ENCODE assay signal across 8 cellular contexts in the genomic region with DNA sequence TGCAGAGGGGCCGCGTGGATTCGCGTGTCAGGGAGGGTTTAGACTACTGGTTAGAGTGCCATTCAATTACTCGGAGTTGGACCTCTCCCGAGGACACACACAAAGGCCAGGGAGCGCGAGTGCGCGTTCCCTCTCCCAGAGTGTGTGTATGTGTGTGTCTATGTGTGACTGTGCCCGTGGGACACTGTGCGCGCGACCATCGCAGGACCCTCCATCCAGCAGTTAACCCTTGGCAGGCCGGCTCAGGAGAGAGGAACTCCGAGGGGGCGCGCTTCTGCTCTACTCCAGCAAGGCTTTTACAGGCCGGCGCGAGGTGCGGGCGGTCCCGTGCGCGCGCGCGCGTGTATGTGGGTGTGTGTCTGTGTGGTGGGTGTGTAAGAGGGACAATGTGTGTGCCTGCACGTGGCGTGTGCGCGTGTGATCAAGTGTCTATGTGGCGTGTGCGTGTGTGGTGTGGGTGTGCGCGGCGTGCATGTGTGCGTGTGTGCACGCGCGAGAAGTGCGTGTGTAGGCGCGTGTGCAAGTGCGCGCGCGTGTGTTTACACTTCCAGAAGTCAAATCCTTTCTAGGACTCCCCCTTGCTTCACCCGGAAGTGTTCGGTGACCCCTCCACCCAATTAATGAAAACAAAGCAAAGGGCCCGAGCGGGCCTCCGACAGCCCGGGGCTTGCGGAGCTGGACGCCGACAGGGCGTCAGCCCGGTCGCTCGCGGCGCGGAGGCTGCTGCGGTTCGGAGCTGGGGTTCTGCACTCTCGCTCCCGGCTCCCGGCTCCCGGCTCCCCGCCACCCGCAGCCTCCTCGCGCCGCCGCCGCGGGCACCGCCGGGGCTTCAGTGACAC.
A peak's percentile ranks its signal among the peaks of the same experiment; 100 is the strongest.
DNase-seq lines count a peak whose midpoint lies in the region; ATAC-seq and TF ChIP-seq lines count a peak whose summit lies in the region.

No MANE protein-coding gene starts in this region.

- peak overlapping the region; percentile 76 for H3K4me3 Mint-ChIP-seq in activated CD4-positive, alpha-beta T cell treated with anti-CD3 and anti-CD28 coated beads, Interleukin-2, amount 10 ng/mL, durations not matched to agents 24 days and 14 days
- H3K4me3 Mint-ChIP-seq in activated T-helper 1 cell treated with anti-CD3 and anti-CD28 coated beads, Interleukin-12 subunit alpha, Interleukin-12 subunit beta, Interleukin-2, Interleukin-4 antibody, amounts not matched to agents 30 ng/mL and 10 ng/mL and 1 ng/mL, durations not matched to agents 14 hours and 24 hours and 36 hours = peak overlapping the region; percentile 80
- H3K4me3 Mint-ChIP-seq in glutamatergic neuron (ENCODE audit: unreplicated experiment) (peak overlapping the region; percentile 86), osteocyte (ENCODE audit: unreplicated experiment) (peak overlapping the region; percentile 75)

- H3K9me3 Mint-ChIP-seq in activated CD4-positive, alpha-beta T cell treated with anti-CD3 and anti-CD28 coated beads, Interleukin-2, amount 10 ng/mL, durations not matched to agents 24 days and 14 days = no peaks in the 10 kb centered on the region
- no peaks in the 10 kb centered on the region for H3K9me3 Mint-ChIP-seq in activated T-helper 1 cell treated with anti-CD3 and anti-CD28 coated beads, Interleukin-12 subunit alpha, Interleukin-12 subunit beta, Interleukin-2, Interleukin-4 antibody, amounts not matched to agents 30 ng/mL and 10 ng/mL and 1 ng/mL, durations not matched to agents 14 hours and 24 hours and 36 hours
- peaks cover 21% of the 10 kb centered on the region for H3K9me3 Mint-ChIP-seq in glutamatergic neuron (ENCODE audit: unreplicated experiment)
- no peaks in the 10 kb centered on the region for H3K9me3 Mint-ChIP-seq in osteocyte (ENCODE audit: unreplicated experiment)

- intact Hi-C loops in activated CD4-positive, alpha-beta T cell treated with anti-CD3 and anti-CD28 coated beads, Interleukin-2, amount 10 ng/mL, durations not matched to agents 24 days and 14 days (cut with micrococcal nuclease) = no loop called here
- intact Hi-C loops in activated T-helper 1 cell treated with anti-CD3 and anti-CD28 coated beads, Interleukin-12 subunit alpha, Interleukin-12 subunit beta, Interleukin-2, Interleukin-4 antibody, amounts not matched to agents 30 ng/mL and 10 ng/mL and 1 ng/mL, durations not matched to agents 14 hours and 24 hours and 36 hours (cut with micrococcal nuclease) = no loop called here

- peaks cover 8% of the 10 kb centered on the region for H3K4me1 Mint-ChIP-seq in activated CD4-positive, alpha-beta T cell treated with anti-CD3 and anti-CD28 coated beads, Interleukin-2, amount 10 ng/mL, durations not matched to agents 24 days and 14 days
- H3K4me1 Mint-ChIP-seq in activated T-helper 1 cell treated with anti-CD3 and anti-CD28 coated beads, Interleukin-12 subunit alpha, Interleukin-12 subunit beta, Interleukin-2, Interleukin-4 antibody, amounts not matched to agents 30 ng/mL and 10 ng/mL and 1 ng/mL, durations not matched to agents 14 hours and 24 hours and 36 hours (ENCODE audit: low read depth) = peaks cover 16% of the 10 kb centered on the region
- H3K4me1 Mint-ChIP-seq in glutamatergic neuron (ENCODE audit: low read depth, unreplicated experiment) (peaks cover 24% of the 10 kb centered on the region), osteocyte (ENCODE audit: unreplicated experiment) (peaks cover 3% of the 10 kb centered on the region)

- H3K27ac Mint-ChIP-seq in activated CD4-positive, alpha-beta T cell treated with anti-CD3 and anti-CD28 coated beads, Interleukin-2, amount 10 ng/mL, durations not matched to agents 24 days and 14 days = no peak overlapping the region
- H3K27ac Mint-ChIP-seq in activated T-helper 1 cell treated with anti-CD3 and anti-CD28 coated beads, Interleukin-12 subunit alpha, Interleukin-12 subunit beta, Interleukin-2, Interleukin-4 antibody, amounts not matched to agents 30 ng/mL and 10 ng/mL and 1 ng/mL, durations not matched to agents 14 hours and 24 hours and 36 hours = peak overlapping the region; percentile 44
- H3K27ac Mint-ChIP-seq in glutamatergic neuron (ENCODE audit: unreplicated experiment) = peak overlapping the region; percentile 35
- H3K27ac Mint-ChIP-seq in osteocyte (ENCODE audit: unreplicated experiment) = no peak overlapping the region

- TF ChIP-seq CTCF in glutamatergic neuron (IDR thresholded peaks at IDR 0.05; ENCODE audit: partially characterized antibody, unreplicated experiment) = no peak
- no peak for TF ChIP-seq CTCF in osteocyte (IDR thresholded peaks at IDR 0.05)

- no peaks in the 10 kb centered on the region for H3K36me3 Mint-ChIP-seq in activated CD4-positive, alpha-beta T cell treated with anti-CD3 and anti-CD28 coated beads, Interleukin-2, amount 10 ng/mL, durations not matched to agents 24 days and 14 days (ENCODE audit: low read depth)
- no peaks in the 10 kb centered on the region for H3K36me3 Mint-ChIP-seq in activated T-helper 1 cell treated with anti-CD3 and anti-CD28 coated beads, Interleukin-12 subunit alpha, Interleukin-12 subunit beta, Interleukin-2, Interleukin-4 antibody, amounts not matched to agents 30 ng/mL and 10 ng/mL and 1 ng/mL, durations not matched to agents 14 hours and 24 hours and 36 hours (ENCODE audit: low read depth)
- H3K36me3 Mint-ChIP-seq in glutamatergic neuron (ENCODE audit: unreplicated experiment) (peaks cover 12% of the 10 kb centered on the region), osteocyte (ENCODE audit: unreplicated experiment) (no peaks in the 10 kb centered on the region)

- DNase-seq in activated CD4-positive, alpha-beta T cell treated with anti-CD3 and anti-CD28 coated beads, Interleukin-2, amount 10 ng/mL, durations not matched to agents 24 days and 14 days = peak; percentile 61
- no peak for DNase-seq in activated CD4-positive, alpha-beta T cell treated with anti-CD3 and anti-CD28 coated beads for 1 hour
- no peak for DNase-seq in activated T-helper 1 cell treated with anti-CD3 and anti-CD28 coated beads, Interleukin-12 subunit alpha, Interleukin-12 subunit beta, Interleukin-2, Interleukin-4 antibody, amounts not matched to agents 30 ng/mL and 10 ng/mL and 1 ng/mL, durations not matched to agents 14 hours and 24 hours and 36 hours (ENCODE audit: low spot score)
- DNase-seq in glutamatergic neuron (peak; percentile 55), osteocyte (ENCODE audit: extremely low spot score, unreplicated experiment) (no peak), NCI-H1436 treated with DMSO at 0.1 percent for 48 hours (lab: John Stamatoyannopoulos, UW) (no peak)

- H3K27me3 Mint-ChIP-seq in activated CD4-positive, alpha-beta T cell treated with anti-CD3 and anti-CD28 coated beads, Interleukin-2, amount 10 ng/mL, durations not matched to agents 24 days and 14 days = peaks cover 73% of the 10 kb centered on the region
- peaks cover 64% of the 10 kb centered on the region for H3K27me3 Mint-ChIP-seq in activated T-helper 1 cell treated with anti-CD3 and anti-CD28 coated beads, Interleukin-12 subunit alpha, Interleukin-12 subunit beta, Interleukin-2, Interleukin-4 antibody, amounts not matched to agents 30 ng/mL and 10 ng/mL and 1 ng/mL, durations not matched to agents 14 hours and 24 hours and 36 hours (ENCODE audit: insufficient read depth)
- H3K27me3 Mint-ChIP-seq in glutamatergic neuron (ENCODE audit: unreplicated experiment) (peaks cover 34% of the 10 kb centered on the region), osteocyte (ENCODE audit: unreplicated experiment) (peaks cover 7% of the 10 kb centered on the region)

- ATAC-seq in GM18520 (IDR thresholded peaks at IDR 0.05; ENCODE audit: unreplicated experiment) = no peak
- no peak for ATAC-seq in GM19463 (IDR thresholded peaks at IDR 0.05; ENCODE audit: unreplicated experiment)

Comparison
In these comparisons a context has a peak if more than half of its experiments do, and no peak if none do; other contexts are left out.
1. DNase-seq: peak in activated CD4-positive, alpha-beta T cell treated with anti-CD3 and anti-CD28 coated beads, Interleukin-2, amount 10 ng/mL, durations not matched to agents 24 days and 14 days (single experiment) and glutamatergic neuron (single experiment); none in activated CD4-positive, alpha-beta T cell treated with anti-CD3 and anti-CD28 coated beads for 1 hour (single experiment), activated T-helper 1 cell treated with anti-CD3 and anti-CD28 coated beads, Interleukin-12 subunit alpha, Interleukin-12 subunit beta, Interleukin-2, Interleukin-4 antibody, amounts not matched to agents 30 ng/mL and 10 ng/mL and 1 ng/mL, durations not matched to agents 14 hours and 24 hours and 36 hours (single experiment), osteocyte (single experiment) and NCI-H1436 treated with DMSO at 0.1 percent for 48 hours (single experiment).
2. H3K27ac Mint-ChIP-seq: peak in activated T-helper 1 cell treated with anti-CD3 and anti-CD28 coated beads, Interleukin-12 subunit alpha, Interleukin-12 subunit beta, Interleukin-2, Interleukin-4 antibody, amounts not matched to agents 30 ng/mL and 10 ng/mL and 1 ng/mL, durations not matched to agents 14 hours and 24 hours and 36 hours (single experiment) and glutamatergic neuron (single experiment); none in activated CD4-positive, alpha-beta T cell treated with anti-CD3 and anti-CD28 coated beads, Interleukin-2, amount 10 ng/mL, durations not matched to agents 24 days and 14 days (single experiment) and osteocyte (single experiment).
3. Peak in every context shown above with its lines, with median percentiles within 50 percentile points of each other: H3K4me3 Mint-ChIP-seq.